8 cellular contexts compared by ENCODE assay signal in genomic region chr6:26216886-26217713, GRCh38.
A peak's percentile ranks its signal among the peaks of the same experiment; 100 is the strongest.
DNase-seq lines count a peak whose midpoint lies in the region; ATAC-seq and TF ChIP-seq lines count a peak whose summit lies in the region.

No MANE protein-coding gene starts in this region.

- peaks cover 0 to 4% (median 2%) of the 10 kb centered on the region in 3 donors for H3K27me3 Mint-ChIP-seq in CD14-positive monocyte (ENCODE audit: low read depth in 3 of 3)
- no peaks in the 10 kb centered on the region for H3K27me3 Mint-ChIP-seq in T-helper 2 cell treated with Interferon-gamma antibody and Interleukin-4, amounts not matched to agents 5 μg/mL and 100 μg/mL, for 36 hours (ENCODE audit: low read depth)

- intact Hi-C loops in CD14-positive monocyte (cut with micrococcal nuclease), result no loop called here
- intact Hi-C loops in body of pancreas (cut with DNase I), result no loop called here

- peaks cover 0 to 2% (median 0%) of the 10 kb centered on the region in 7 donors for H3K9me3 Mint-ChIP-seq in CD14-positive monocyte
- no peaks in the 10 kb centered on the region for H3K9me3 Mint-ChIP-seq in T-helper 2 cell treated with Interferon-gamma antibody and Interleukin-4, amounts not matched to agents 5 μg/mL and 100 μg/mL, for 36 hours

- peaks cover 8% of the 10 kb centered on the region for H3K4me1 Mint-ChIP-seq in CD14-positive monocyte
- peaks cover 28% of the 10 kb centered on the region for H3K4me1 Mint-ChIP-seq in T-helper 2 cell treated with Interferon-gamma antibody and Interleukin-4, amounts not matched to agents 5 μg/mL and 100 μg/mL, for 36 hours (ENCODE audit: low read depth)

- TF ChIP-seq CTCF in CD14-positive monocyte (IDR thresholded peaks at IDR 0.05), result peak; percentile 73
- peak; percentile 16; the same call in 1 of the 2 replicates for TF ChIP-seq CTCF in LNCAP (IDR thresholded peaks at IDR 0.05)
- TF ChIP-seq CTCF in body of pancreas (IDR thresholded peaks at IDR 0.05), result peak in 4 of 7 experiments; percentile 14 to 35 (median 25)

- peak; percentile 82 for DNase-seq in CD14-positive monocyte (ENCODE audit: low spot score)
- peak; percentile 82 for DNase-seq in T-helper 2 cell treated with Interferon-gamma antibody and Interleukin-4, amounts not matched to agents 5 μg/mL and 100 μg/mL, for 36 hours (ENCODE audit: low spot score)
- DNase-seq in body of pancreas, result peak; percentile 55 to 74 (median 70)
- DNase-seq in iris pigment epithelial cell (ENCODE audit: low read depth), result peak; percentile 92
- peak in 3 of 4 experiments; percentile 41 to 72 (median 65) for DNase-seq in stimulated activated CD4-positive, alpha-beta T cell treated with anti-CD3 and anti-CD28 coated beads, Interleukin-1b, Interleukin-23, amount 100 ng/mL, for 24 hours (ENCODE audit: low read depth in 4 of 4, low spot score in 1 of 4)
- DNase-seq in GM19238 (ENCODE audit: insufficient read length, low spot score), result no peak

- H3K4me1 ChIP-seq in body of pancreas, result no peaks in the 10 kb centered on the region

- H3K4me3 ChIP-seq in body of pancreas, result no peak overlapping the region

- no peak overlapping the region for H3K4me3 Mint-ChIP-seq in CD14-positive monocyte
- H3K4me3 Mint-ChIP-seq in T-helper 2 cell treated with Interferon-gamma antibody and Interleukin-4, amounts not matched to agents 5 μg/mL and 100 μg/mL, for 36 hours, result no peak overlapping the region

- WGBS in body of pancreas, 2 donors, result 2 to 3% methylated on average over 28 to 44 of the region's 44 CpGs

- peaks cover 6 to 21% of the 10 kb centered on the region in 2 donors for H3K27me3 ChIP-seq in body of pancreas

- H3K36me3 ChIP-seq in body of pancreas (replicated peaks in 1 of 2; ENCODE audit: insufficient read depth in 1 of 2, low read depth in 2 of 2), result no peaks in the 10 kb centered on the region

- TF ChIP-seq POLR2A in body of pancreas (IDR thresholded peaks at IDR 0.05), result peak in 2 of 3 donors; percentile 87

- peaks cover 0 to 3% of the 10 kb centered on the region in 2 donors for H3K36me3 Mint-ChIP-seq in CD14-positive monocyte
- H3K36me3 Mint-ChIP-seq in T-helper 2 cell treated with Interferon-gamma antibody and Interleukin-4, amounts not matched to agents 5 μg/mL and 100 μg/mL, for 36 hours (ENCODE audit: low read depth), result no peaks in the 10 kb centered on the region

- no peak overlapping the region for H3K27ac Mint-ChIP-seq in CD14-positive monocyte
- H3K27ac Mint-ChIP-seq in T-helper 2 cell treated with Interferon-gamma antibody and Interleukin-4, amounts not matched to agents 5 μg/mL and 100 μg/mL, for 36 hours, result no peak overlapping the region

- peak; percentile 40 for ATAC-seq in GM19455 (IDR thresholded peaks at IDR 0.05; ENCODE audit: unreplicated experiment)
- ATAC-seq in body of pancreas, result peak; percentile 55

- H3K9me3 ChIP-seq in body of pancreas, result no peaks in the 10 kb centered on the region

- H3K27ac ChIP-seq in body of pancreas, result peak overlapping the region; percentile 41 to 79 (median 72)

Comparison
In these comparisons a context has a peak if more than half of its experiments do, and no peak if none do; other contexts are left out.
1. CTCF ChIP-seq: peak in every context shown above with its lines; median percentile 73 in CD14-positive monocyte; 25 in body of pancreas; 16 in LNCAP.